ENCODE assay signal across 21 cellular contexts in the genomic region with DNA sequence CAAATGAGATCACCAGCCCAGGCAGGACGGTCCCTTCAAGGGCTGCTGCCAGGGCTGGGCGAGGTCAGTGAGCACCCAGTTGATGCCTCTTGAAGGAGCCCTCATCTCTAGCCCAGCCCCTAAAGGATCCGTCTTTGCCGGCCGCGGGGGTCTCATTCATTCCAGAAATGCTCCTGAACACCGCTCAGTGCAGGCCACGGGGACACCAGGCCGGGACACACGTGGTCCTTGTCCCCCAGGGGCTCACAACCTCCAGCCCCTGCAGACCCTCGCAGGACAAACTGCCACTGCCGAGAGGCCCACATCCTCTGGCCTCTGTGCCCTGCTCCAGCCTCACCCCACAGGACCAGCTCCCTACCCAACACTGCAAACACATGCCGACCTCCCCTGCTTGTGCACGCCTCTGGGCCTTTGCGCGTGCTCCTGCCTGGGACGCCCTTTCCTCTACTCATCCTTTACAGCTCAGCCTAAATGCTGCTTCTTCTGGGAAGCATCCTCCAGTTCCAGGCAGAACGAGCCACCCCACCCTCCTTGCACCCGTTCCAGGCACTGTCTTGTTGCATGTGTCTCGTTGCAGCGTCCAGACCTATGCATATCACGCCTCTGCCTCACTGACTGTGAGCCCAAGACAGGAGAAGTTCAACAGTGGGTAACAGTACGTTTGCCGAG. TPM values are rescaled to one million over a fixed set of nuclear protein-coding genes. Genes with fewer than 3 reads are reported as not detected.
A peak's percentile ranks its signal among the peaks of the same experiment; 100 is the strongest.
DNase-seq lines count a peak whose midpoint lies in the region; ATAC-seq, FAIRE-seq and TF ChIP-seq lines count a peak whose summit lies in the region.
"Had no signal": no experiment of that assay in that cellular context is flagged by ENCODE, and none has a peak within 500 bp of the region (broad histone marks: within the 10 kb centered on the region; RNA-seq: fewer than 3 reads in every experiment).

No MANE protein-coding gene starts in this region.

- no peaks in the 10 kb centered on the region for H4K20me1 ChIP-seq in HCT116 (ENCODE audit: insufficient read depth)

- H3K4me1 Mint-ChIP-seq in stimulated activated memory B cell treated with anti-CD40 and anti-IgM and Interleukin-4, amounts not matched to agents 10 μg/mL and 1 μg/mL and 100 μg/mL, for 72 hours, result peaks cover 6% of the 10 kb centered on the region
- H3K4me1 Mint-ChIP-seq: stimulated activated naive CD8-positive, alpha-beta T cell treated with anti-CD3 and anti-CD28 coated beads, Interleukin-15, amount 100 ng/mL, for 72 hours had no signal

- H3K27ac ChIP-seq in HCT116 (ENCODE audit: low read depth, low read length), result no peak overlapping the region
- no peak overlapping the region for H3K27ac ChIP-seq in VCaP
- no peak overlapping the region for H3K27ac ChIP-seq in substantia nigra (ENCODE audit: low read depth, low read length, poor library complexity, severe bottlenecking)
- H3K27ac ChIP-seq in kidney (ENCODE audit: low read depth in 2 of 2, low read length in 2 of 2), result no peak overlapping the region
- H3K27ac ChIP-seq: esophagus squamous epithelium, KMS-11, prostate gland, SK-N-MC, skin epidermis had no signal

- H3K4me2 ChIP-seq in HCT116 (ENCODE audit: low read length), result no peak overlapping the region
- H3K4me2 ChIP-seq: KMS-11 had no signal

- H3K4me3 Mint-ChIP-seq in stimulated activated memory B cell treated with anti-CD40 and anti-IgM and Interleukin-4, amounts not matched to agents 10 μg/mL and 1 μg/mL and 100 μg/mL, for 72 hours, result no peak overlapping the region
- H3K4me3 Mint-ChIP-seq: activated T-cell treated with anti-CD3 and anti-CD28 coated beads, Interleukin-2, amount 50 U/mL, for 24 hours; neural crest cell; stimulated activated naive CD8-positive, alpha-beta T cell treated with anti-CD3 and anti-CD28 coated beads, Interleukin-15, amount 100 ng/mL, for 72 hours had no signal

- H3K4me3 ChIP-seq in HCT116 (replicated peaks in 1 of 2; ENCODE audit: low read depth in 1 of 2, low read length in 2 of 2) (no peak overlapping the region), fibroblast of mammary gland (ENCODE audit: control insufficient read depth, low read depth, low read length) (no peak overlapping the region), kidney (ENCODE audit: low read length in 2 of 2) (no peak overlapping the region)
- H3K4me3 ChIP-seq: esophagus squamous epithelium, prostate gland, SK-N-MC, skin epidermis had no signal

- peaks cover 54% of the 10 kb centered on the region for H3K27me3 Mint-ChIP-seq in stimulated activated memory B cell treated with anti-CD40 and anti-IgM and Interleukin-4, amounts not matched to agents 10 μg/mL and 1 μg/mL and 100 μg/mL, for 72 hours

- no peaks in the 10 kb centered on the region for H3K36me3 Mint-ChIP-seq in stimulated activated memory B cell treated with anti-CD40 and anti-IgM and Interleukin-4, amounts not matched to agents 10 μg/mL and 1 μg/mL and 100 μg/mL, for 72 hours

- no peaks in the 10 kb centered on the region; the same call in 1 of the 2 replicates for H3K27me3 ChIP-seq in HCT116 (ENCODE audit: insufficient read depth, low read length)

- no peak for TF ChIP-seq RAD21 in HCT116 (IDR thresholded peaks at IDR 0.05; ENCODE audit: low read depth)

- no peak for TF ChIP-seq CTCF in HCT116 (IDR thresholded peaks at IDR 0.05 in 2 of 3, conservative IDR thresholded peaks at IDR 0.05 in 1 of 3; ENCODE audit: borderline replicate concordance in 1 of 3, insufficient read depth in 1 of 3, low read depth in 2 of 3, low read length in 2 of 3)
- TF ChIP-seq CTCF in VCaP (conservative IDR thresholded peaks at IDR 0.05), result peak; percentile 41
- TF ChIP-seq CTCF in fibroblast of mammary gland (conservative IDR thresholded peaks at IDR 0.05; ENCODE audit: control insufficient read depth, insufficient read depth, low read depth, low read length), result no peak
- no peak for TF ChIP-seq CTCF in kidney (IDR thresholded peaks at IDR 0.05; ENCODE audit: borderline replicate concordance, extremely low read depth, insufficient read depth)

- FAIRE-seq in kidney (lab: Jason Lieb, UNC), result no peak

- no peak for TF ChIP-seq POLR2A in HCT116 (IDR thresholded peaks at IDR 0.05; ENCODE audit: borderline replicate concordance, extremely low read depth, insufficient read depth, insufficient read length)

- CTCF ChIA-PET in HCT116 (lab: Charles Lee), result interaction anchor here (0.6 to 5.6 kb wide), 27 partner anchors 9 to 297 kb away, joined by 3 to 88 read pairs (median 4); a partner anchor contains a TSS

- no peak overlapping the region for H3K9ac ChIP-seq in HCT116 (ENCODE audit: low read length)
- no peak overlapping the region for H3K9ac ChIP-seq in kidney (ENCODE audit: low read length in 2 of 2)
- H3K9ac ChIP-seq: KMS-11 had no signal

- no peaks in the 10 kb centered on the region for H3K9me2 ChIP-seq in HCT116 (ENCODE audit: insufficient read depth)

- DNase-seq in HCT116 (ENCODE audit: low read depth, low spot score) (no peak), fibroblast of mammary gland (ENCODE audit: low read depth) (peak; percentile 20), substantia nigra (lab: John Stamatoyannopoulos, UW) (no peak), medulla oblongata (ENCODE audit: extremely low spot score) (no peak), kidney (no peak)
- DNase-seq: central memory CD4-positive, alpha-beta T cell; esophagus squamous epithelium; NCI-H187 treated with DMSO at 0.1 percent for 48 hours; T-helper 9 cell had no signal

- POLR2A ChIA-PET in HCT116 (lab: Charles Lee), result interaction anchor here (0.6 to 1.4 kb wide), 3 partner anchors 33 to 665 kb away, joined by 4 read pairs; no protein-coding TSS in a partner anchor

- peaks cover 5 to 17% of the 10 kb centered on the region in 2 experiments; a peak in 3 of 4 replicates for H3K4me1 ChIP-seq in HCT116 (ENCODE audit: control insufficient read depth in 1 of 2, insufficient read depth in 2 of 2, low read length in 2 of 2)
- H3K4me1 ChIP-seq in kidney (ENCODE audit: control insufficient read depth in 1 of 2, insufficient read depth in 1 of 2, low read depth in 1 of 2, low read length in 2 of 2), result no peaks in the 10 kb centered on the region
- H3K4me1 ChIP-seq: esophagus squamous epithelium, prostate gland had no signal

- H3K9me3 ChIP-seq in HCT116 (ENCODE audit: control insufficient read depth in 1 of 2, insufficient read depth in 1 of 2, low read depth in 1 of 2, low read length in 2 of 2) (no peaks in the 10 kb centered on the region), kidney (ENCODE audit: control insufficient read depth in 1 of 2, low read length in 2 of 2) (no peaks in the 10 kb centered on the region)
- H3K9me3 ChIP-seq: esophagus squamous epithelium, prostate gland had no signal

- no peak overlapping the region for H3K27ac Mint-ChIP-seq in stimulated activated memory B cell treated with anti-CD40 and anti-IgM and Interleukin-4, amounts not matched to agents 10 μg/mL and 1 μg/mL and 100 μg/mL, for 72 hours
- H3K27ac Mint-ChIP-seq: activated T-cell treated with anti-CD3 and anti-CD28 coated beads, Interleukin-2, amount 50 U/mL, for 24 hours had no signal

- no peak overlapping the region for H2AFZ ChIP-seq in HCT116 (ENCODE audit: low read depth, low read length, poor library complexity, severe bottlenecking)

- intact Hi-C loops in HCT116 (cut with micrococcal nuclease) (loop anchor here (1.0 to 2.0 kb wide), 4 partner anchors 57 to 298 kb away; no protein-coding TSS in a partner anchor), kidney (cut with DNase I) (no loop called here)

- no peaks in the 10 kb centered on the region for H3K36me3 ChIP-seq in HCT116 (ENCODE audit: control insufficient read depth in 1 of 2, insufficient read depth in 2 of 2, low read length in 2 of 2)
- no peaks in the 10 kb centered on the region for H3K36me3 ChIP-seq in kidney (ENCODE audit: control insufficient read depth in 1 of 2, insufficient read depth in 2 of 2, low read length in 2 of 2)
- H3K36me3 ChIP-seq: esophagus squamous epithelium, prostate gland had no signal

- BruUV-seq in HCT116 (replicated peaks; lab: Mats Ljungman, UMichigan), result no TSS peak

- RAD21 ChIA-PET in HCT116 (lab: Charles Lee; ENCODE audit: low non-redundant PET in 1 of 2, low total read pairs in 2 of 2, uncharacterized antibody in 2 of 2, unreplicated experiment in 2 of 2), result interaction anchor here (0.6 to 2.2 kb wide), 15 partner anchors 47 to 428 kb away, joined by 3 to 18 read pairs (median 4); no protein-coding TSS in a partner anchor

- H3K79me2 ChIP-seq in HCT116 (ENCODE audit: insufficient read depth, low read length), result no peaks in the 10 kb centered on the region

- H3K9me3 Mint-ChIP-seq in stimulated activated memory B cell treated with anti-CD40 and anti-IgM and Interleukin-4, amounts not matched to agents 10 μg/mL and 1 μg/mL and 100 μg/mL, for 72 hours, result no peaks in the 10 kb centered on the region
- H3K9me3 Mint-ChIP-seq: activated T-cell treated with anti-CD3 and anti-CD28 coated beads, Interleukin-2, amount 50 U/mL, for 24 hours; neural crest cell; stimulated activated naive CD8-positive, alpha-beta T cell treated with anti-CD3 and anti-CD28 coated beads, Interleukin-15, amount 100 ng/mL, for 72 hours had no signal

- ATAC-seq in HCT116, result peak; percentile 31
- ATAC-seq in stimulated activated memory B cell treated with anti-CD40 and anti-IgM and Interleukin-4, amounts not matched to agents 10 μg/mL and 1 μg/mL and 100 μg/mL, for 72 hours, result peak; percentile 20

TF ChIP-seq in HCT116, 20 proteins besides CTCF, POLR2A, EP300 and RAD21 (continues in another document):
- no peak for TF ChIP-seq FOSL1 (IDR thresholded peaks at IDR 0.05; ENCODE audit: low read depth)
- no peak for TF ChIP-seq SRF (IDR thresholded peaks at IDR 0.05; ENCODE audit: low read depth)
- TF ChIP-seq, protein P1, sequence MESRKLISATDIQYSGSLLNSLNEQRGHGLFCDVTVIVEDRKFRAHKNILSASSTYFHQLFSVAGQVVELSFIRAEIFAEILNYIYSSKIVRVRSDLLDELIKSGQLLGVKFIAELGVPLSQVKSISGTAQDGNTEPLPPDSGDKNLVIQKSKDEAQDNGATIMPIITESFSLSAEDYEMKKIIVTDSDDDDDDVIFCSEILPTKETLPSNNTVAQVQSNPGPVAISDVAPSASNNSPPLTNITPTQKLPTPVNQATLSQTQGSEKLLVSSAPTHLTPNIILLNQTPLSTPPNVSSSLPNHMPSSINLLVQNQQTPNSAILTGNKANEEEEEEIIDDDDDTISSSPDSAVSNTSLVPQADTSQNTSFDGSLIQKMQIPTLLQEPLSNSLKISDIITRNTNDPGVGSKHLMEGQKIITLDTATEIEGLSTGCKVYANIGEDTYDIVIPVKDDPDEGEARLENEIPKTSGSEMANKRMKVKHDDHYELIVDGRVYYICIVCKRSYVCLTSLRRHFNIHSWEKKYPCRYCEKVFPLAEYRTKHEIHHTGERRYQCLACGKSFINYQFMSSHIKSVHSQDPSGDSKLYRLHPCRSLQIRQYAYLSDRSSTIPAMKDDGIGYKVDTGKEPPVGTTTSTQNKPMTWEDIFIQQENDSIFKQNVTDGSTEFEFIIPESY (IDR thresholded peaks at IDR 0.05; ENCODE audit: extremely low read depth, insufficient replicate concordance, low read length), result no peak

RNA-seq across cellular contexts. Expression of a gene that starts 10.2 kb away (rescaled TPM):
- total RNA-seq in HCT116 (2021; ENCODE audit: unreplicated experiment), result 7.7 TPM
- 7.8 and 8.6 TPM in 2 replicates for polyA plus RNA-seq in HCT116 (2012)
- total RNA-seq in kidney, result 13.8 TPM
- 13.4 TPM for polyA plus RNA-seq in kidney (ENCODE audit: insufficient read depth, low read depth, low replicate concordance)

RNA-seq across cellular contexts. Expression of a gene that starts 59.7 kb away (rescaled TPM):
- total RNA-seq in HCT116 (2021; ENCODE audit: unreplicated experiment), result 26.1 TPM
- 34.9 and 46.5 TPM in 2 replicates for polyA plus RNA-seq in HCT116 (2012)
- total RNA-seq in kidney, result 0.25 TPM
- polyA plus RNA-seq in kidney (ENCODE audit: insufficient read depth, low read depth, low replicate concordance), result not detected
- total RNA-seq: esophagus squamous epithelium, glomerular endothelial cell, mononuclear cell, ureter had no signal

Comparison
In these comparisons a context has a peak if more than half of its experiments do, and no peak if none do; other contexts are left out.
1. RNA of a gene that starts 59.7 kb away (total RNA-seq): 26.1 TPM in HCT116 (single experiment); 0.25 TPM in kidney (single experiment); every median in the first group is over 10 times any median in the second.